12 cellular contexts compared by ENCODE assay signal in genomic region chr17:75512946-75513666, GRCh38. TPM values are rescaled to one million over a fixed set of nuclear protein-coding genes. Genes with fewer than 3 reads are reported as not detected.
A peak's percentile ranks its signal among the peaks of the same experiment; 100 is the strongest.
DNase-seq lines count a peak whose midpoint lies in the region; ATAC-seq and TF ChIP-seq lines count a peak whose summit lies in the region.
"Had no signal": no experiment of that assay in that cellular context is flagged by ENCODE, and none has a peak within 500 bp of the region (broad histone marks: within the 10 kb centered on the region; RNA-seq: fewer than 3 reads in every experiment).

No MANE protein-coding gene starts in this region.

- no peaks in the 10 kb centered on the region for H3K36me3 ChIP-seq in CD8-positive, alpha-beta memory T cell (ENCODE audit: insufficient read depth, low read length)
- H3K36me3 ChIP-seq in gastroesophageal sphincter = peaks cover 0 to 14% of the 10 kb centered on the region in 2 donors

- peak overlapping the region in 4 of 7 donors; percentile 52 to 62 (median 58) for H3K4me3 Mint-ChIP-seq in CD8-positive, alpha-beta memory T cell
- H3K4me3 Mint-ChIP-seq in WTC11 (peak overlapping the region; percentile 14; the same call in 1 of the 2 replicates), progenitor cell of endocrine pancreas (ENCODE audit: low read depth) (peak overlapping the region; percentile 83)
- H3K4me3 Mint-ChIP-seq: activated naive CD8-positive, alpha-beta T cell treated with anti-CD3 and anti-CD28 coated beads for 36 hours had no signal

- CTCF ChIA-PET in CD8-positive, alpha-beta memory T cell (lab: Charles Lee) = interaction anchor here (0.7 to 1.6 kb wide), 3 partner anchors 8 to 86 kb away, joined by 3 to 5 read pairs (median 3); no protein-coding TSS in a partner anchor
- CTCF ChIA-PET in WTC11 (lab: Charles Lee) = interaction anchor here (1.4 to 1.7 kb wide), 3 partner anchors 88 to 235 kb away, joined by 3 to 5 read pairs (median 4); partner anchors contain the start of gene SMIM5

- H3K9me3 ChIP-seq in CD8-positive, alpha-beta memory T cell (ENCODE audit: low read length) = no peaks in the 10 kb centered on the region
- H3K9me3 ChIP-seq in gastroesophageal sphincter = no peaks in the 10 kb centered on the region

- TF ChIP-seq POLR2A in gastroesophageal sphincter (IDR thresholded peaks at IDR 0.05) = no peak

- POLR2A ChIA-PET in CD8-positive, alpha-beta memory T cell (lab: Charles Lee) = no interaction called here
- POLR2A ChIA-PET in WTC11 (lab: Charles Lee) = interaction anchor here (0.7 kb wide), 1 partner anchor 366 kb away, joined by 4 read pairs; no protein-coding TSS in a partner anchor

- ATAC-seq in WTC11 = no peak
- ATAC-seq in gastroesophageal sphincter = no peak
- ATAC-seq in HG03097 (IDR thresholded peaks at IDR 0.05; ENCODE audit: low FRiP score, unreplicated experiment) = no peak
- ATAC-seq in HG03520 (IDR thresholded peaks at IDR 0.05; ENCODE audit: unreplicated experiment) = no peak

- TF ChIP-seq CTCF in WTC11 (IDR thresholded peaks at IDR 0.05) = no peak
- TF ChIP-seq CTCF in gastroesophageal sphincter (IDR thresholded peaks at IDR 0.05) = no peak
- TF ChIP-seq CTCF in progenitor cell of endocrine pancreas (IDR thresholded peaks at IDR 0.05; ENCODE audit: unreplicated experiment) = no peak

- H3K4me1 ChIP-seq in CD8-positive, alpha-beta memory T cell (ENCODE audit: insufficient read depth, low read length) = peaks cover 12% of the 10 kb centered on the region
- H3K4me1 ChIP-seq in gastroesophageal sphincter = peaks cover 0 to 89% (median 42%) of the 10 kb centered on the region in 3 donors

- H3K36me3 Mint-ChIP-seq in CD8-positive, alpha-beta memory T cell = peaks cover 0 to 6% (median 0%) of the 10 kb centered on the region in 3 donors
- H3K36me3 Mint-ChIP-seq in WTC11 (peaks cover 11% of the 10 kb centered on the region), progenitor cell of endocrine pancreas (ENCODE audit: insufficient read depth) (peaks cover 8% of the 10 kb centered on the region)

- 57 to 75% methylated on average over 4 to 5 of the region's 9 CpGs for WGBS in gastroesophageal sphincter (ENCODE audit: low coverage in 1 of 2), 2 donors

- peaks cover 12% of the 10 kb centered on the region in 3 donors for H3K4me1 Mint-ChIP-seq in CD8-positive, alpha-beta memory T cell
- H3K4me1 Mint-ChIP-seq in WTC11 = peaks cover 16% of the 10 kb centered on the region
- peaks cover 24% of the 10 kb centered on the region for H3K4me1 Mint-ChIP-seq in progenitor cell of endocrine pancreas (ENCODE audit: low read depth)

- no peak for TF ChIP-seq EP300 in gastroesophageal sphincter (IDR thresholded peaks at IDR 0.05)

- peaks cover 0 to 6% of the 10 kb centered on the region in 2 donors for H3K27me3 Mint-ChIP-seq in CD8-positive, alpha-beta memory T cell
- H3K27me3 Mint-ChIP-seq in WTC11 (ENCODE audit: low read depth) = no peaks in the 10 kb centered on the region
- no peaks in the 10 kb centered on the region for H3K27me3 Mint-ChIP-seq in progenitor cell of endocrine pancreas

- H3K27me3 ChIP-seq in CD8-positive, alpha-beta memory T cell (ENCODE audit: insufficient read depth, low read length, poor library complexity, severe bottlenecking) = no peaks in the 10 kb centered on the region
- H3K27me3 ChIP-seq in gastroesophageal sphincter = no peaks in the 10 kb centered on the region

- no peak for DNase-seq in CD8-positive, alpha-beta memory T cell
- DNase-seq in WTC11 (ENCODE audit: low spot score) = no peak
- no peak for DNase-seq in progenitor cell of endocrine pancreas (ENCODE audit: low spot score, unreplicated experiment)
- DNase-seq in NCI-H1092 treated with DMSO at 0.1 percent for 48 hours (lab: John Stamatoyannopoulos, UW) = no peak
- no peak for DNase-seq in kidney glomerular epithelial cell (lab: John Stamatoyannopoulos, UW)
- DNase-seq: activated CD4-positive, alpha-beta T cell treated with anti-CD3 and anti-CD28 coated beads for 1 hour; activated naive CD8-positive, alpha-beta T cell treated with anti-CD3 and anti-CD28 coated beads for 36 hours; NCI-H1417 treated with DMSO at 0.1 percent for 48 hours; OCI-M1 had no signal

- peak overlapping the region in 1 of 8 donors; percentile 33 for H3K27ac Mint-ChIP-seq in CD8-positive, alpha-beta memory T cell
- H3K27ac Mint-ChIP-seq in WTC11 (no peak overlapping the region), progenitor cell of endocrine pancreas (no peak overlapping the region)
- H3K27ac Mint-ChIP-seq: activated naive CD8-positive, alpha-beta T cell treated with anti-CD3 and anti-CD28 coated beads for 36 hours had no signal

- no peaks in the 10 kb centered on the region for H3K9me3 Mint-ChIP-seq in CD8-positive, alpha-beta memory T cell
- H3K9me3 Mint-ChIP-seq in WTC11 = no peaks in the 10 kb centered on the region
- H3K9me3 Mint-ChIP-seq in progenitor cell of endocrine pancreas (ENCODE audit: low read depth) = no peaks in the 10 kb centered on the region
- H3K9me3 Mint-ChIP-seq: activated naive CD8-positive, alpha-beta T cell treated with anti-CD3 and anti-CD28 coated beads for 36 hours had no signal

- H3K4me3 ChIP-seq in CD8-positive, alpha-beta memory T cell (ENCODE audit: low read length) = no peak overlapping the region
- peak overlapping the region in 1 of 2 donors; percentile 96 for H3K4me3 ChIP-seq in gastroesophageal sphincter

- H3K27ac ChIP-seq in CD8-positive, alpha-beta memory T cell (ENCODE audit: low read depth, low read length) = no peak overlapping the region
- H3K27ac ChIP-seq in gastroesophageal sphincter = peak overlapping the region in 3 of 4 donors; percentile 90 to 98 (median 90)

TF ChIP-seq in WTC11, 78 proteins besides CTCF, POLR2A, EP300 and RAD21:
- TF ChIP-seq ATF2 (CRISPR knock-in tag; IDR thresholded peaks at IDR 0.05; ENCODE audit: borderline replicate concordance, low read depth) = no peak
- no peak for TF ChIP-seq STAT6 (CRISPR knock-in tag; conservative IDR thresholded peaks at IDR 0.05; ENCODE audit: low read depth)
- TF ChIP-seq TEAD1 (CRISPR knock-in tag; IDR thresholded peaks at IDR 0.05) = no peak
- TF ChIP-seq KAT7 (CRISPR knock-in tag; IDR thresholded peaks at IDR 0.05; ENCODE audit: borderline replicate concordance) = no peak
- TF ChIP-seq GTF2I (CRISPR knock-in tag; conservative IDR thresholded peaks at IDR 0.05) = 0 out of 2 replicates have a peak, but pooled peaks have one; percentile 21

RNA-seq across cellular contexts. Expression of gene CASKIN2, which starts 2.2 kb away (rescaled TPM):
- total RNA-seq in CD8-positive, alpha-beta memory T cell = 10 to 100 TPM in 1 of 2 experiments, 1 to 10 TPM in 1; 6.9 to 11.1 TPM
- polyA plus RNA-seq in CD8-positive, alpha-beta memory T cell = 0.15 TPM
- 31.3 to 32.2 TPM (median 31.9 TPM) in 3 replicates for total RNA-seq in WTC11 (2021)
- total RNA-seq in gastroesophageal sphincter = 10 to 100 TPM; 13.7 to 46.0 (median 15.6) TPM
- total RNA-seq in progenitor cell of endocrine pancreas = 47.6 and 50.6 TPM in 2 replicates

RNA-seq across cellular contexts. Expression of gene TSEN54, which starts 3.2 kb away (rescaled TPM):
- 10 to 100 TPM; 49.7 to 56.9 TPM for total RNA-seq in CD8-positive, alpha-beta memory T cell
- 152 TPM for polyA plus RNA-seq in CD8-positive, alpha-beta memory T cell
- 47.8 to 53.4 TPM (median 51.5 TPM) in 3 replicates for total RNA-seq in WTC11 (2021)
- total RNA-seq in gastroesophageal sphincter = 10 to 100 TPM; 15.8 to 26.5 (median 17.1) TPM
- total RNA-seq in progenitor cell of endocrine pancreas = 56.0 and 56.4 TPM in 2 replicates

RNA-seq across cellular contexts. Expression of gene LLGL2, which starts 12.4 kb away (rescaled TPM):
- total RNA-seq in CD8-positive, alpha-beta memory T cell = 10 to 100 TPM; 17.1 to 17.8 TPM
- 39.5 TPM for polyA plus RNA-seq in CD8-positive, alpha-beta memory T cell
- total RNA-seq in WTC11 (2021) (94.3 to 103 TPM (median 97.0 TPM) in 3 replicates), gastroesophageal sphincter (1 to 10 TPM; 2.3 to 7.9 (median 5.8) TPM), progenitor cell of endocrine pancreas (232 and 235 TPM in 2 replicates)

RNA-seq across cellular contexts. Expression of gene TMEM94, which starts 56.7 kb away (rescaled TPM):
- total RNA-seq in CD8-positive, alpha-beta memory T cell = 10 to 100 TPM; 63.3 to 66.0 TPM
- polyA plus RNA-seq in CD8-positive, alpha-beta memory T cell = 18.8 TPM
- total RNA-seq in WTC11 (2021) (64.7 to 76.9 TPM (median 68.6 TPM) in 3 replicates), gastroesophageal sphincter (10 to 100 TPM; 31.0 to 50.3 (median 42.8) TPM), progenitor cell of endocrine pancreas (168 and 197 TPM in 2 replicates)

Comparison
In these comparisons a context has a peak if more than half of its experiments do, and no peak if none do; other contexts are left out.
1. H3K4me3 Mint-ChIP-seq: peak in every context shown above with its lines; median percentile 83 in progenitor cell of endocrine pancreas; 58 in CD8-positive, alpha-beta memory T cell; 14 in WTC11.